In the genomic region with DNA sequence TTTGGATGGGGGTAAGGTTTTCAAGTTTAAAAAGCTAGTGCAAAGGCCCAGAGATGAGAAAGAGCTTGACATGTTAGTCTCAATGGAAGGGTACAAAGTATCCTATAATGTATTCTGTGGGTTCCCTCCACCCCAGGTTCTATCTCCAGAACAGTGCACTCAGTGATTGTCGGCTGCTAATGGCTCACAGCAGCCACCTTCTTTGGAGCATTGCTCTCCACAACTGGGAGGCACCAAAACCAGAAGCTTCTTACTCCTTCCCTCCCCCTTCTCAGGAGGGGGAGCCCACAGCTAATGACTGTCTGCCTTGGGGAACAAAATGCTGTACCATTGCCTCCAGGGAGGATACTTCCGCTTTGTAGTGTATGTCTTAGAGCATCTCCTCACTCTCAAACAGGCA, we compare ENCODE assay signal across 12 cellular contexts.
DNase-seq lines count a peak whose midpoint lies in the region; ATAC-seq and TF ChIP-seq lines count a peak whose summit lies in the region.
"Had no signal": no experiment of that assay in that cellular context is flagged by ENCODE, and none has a peak within 500 bp of the region (broad histone marks: within the 10 kb centered on the region; RNA-seq: fewer than 3 reads in every experiment).

No MANE protein-coding gene starts in this region.

- DNase-seq in activated CD8-positive, alpha-beta memory T cell treated with anti-CD3 and anti-CD28 coated beads, Interleukin-2, amount 10 ng/mL, durations not matched to agents 7 days and 5 days: peak; percentile 41
- DNase-seq in activated CD8-positive, alpha-beta memory T cell treated with anti-CD3 and anti-CD28 coated beads, Interleukin-2, amount 50 U/mL, for 4 hours: no peak
- peak in 1 of 2 donors; percentile 54 for DNase-seq in stimulated activated effector memory CD8-positive, alpha-beta T cell treated with anti-CD3 and anti-CD28 coated beads, Interleukin-12 subunit alpha, Interleukin-12 subunit beta, amount 100 ng/mL, for 72 hours (ENCODE audit: low spot score in 2 of 2)
- DNase-seq in CD1c-positive myeloid dendritic cell (ENCODE audit: extremely low spot score) (no peak), CD14-positive monocyte (ENCODE audit: low spot score) (no peak), hippocampal formation (lab: John Stamatoyannopoulos, UW) (no peak)
- DNase-seq: MG63, posterior cingulate gyrus had no signal

- peaks cover 21% of the 10 kb centered on the region for H3K4me1 Mint-ChIP-seq in activated CD8-positive, alpha-beta memory T cell treated with anti-CD3 and anti-CD28 coated beads, Interleukin-2, amount 10 ng/mL, durations not matched to agents 7 days and 5 days
- no peaks in the 10 kb centered on the region for H3K4me1 Mint-ChIP-seq in stimulated activated effector memory CD8-positive, alpha-beta T cell treated with anti-CD3 and anti-CD28 coated beads, Interleukin-12 subunit alpha, Interleukin-12 subunit beta, amount 100 ng/mL, for 72 hours
- no peaks in the 10 kb centered on the region for H3K4me1 Mint-ChIP-seq in CD14-positive monocyte

- peak; percentile 13 for ATAC-seq in activated CD8-positive, alpha-beta memory T cell treated with anti-CD3 and anti-CD28 coated beads, Interleukin-2, amount 10 ng/mL, durations not matched to agents 7 days and 5 days
- ATAC-seq in HG02571 (IDR thresholded peaks at IDR 0.05; ENCODE audit: unreplicated experiment) (peak; percentile 23), HG03439 (IDR thresholded peaks at IDR 0.05; ENCODE audit: unreplicated experiment) (peak; percentile 28)
- peak; percentile 22 for ATAC-seq in stimulated activated effector memory CD8-positive, alpha-beta T cell treated with anti-CD3 and anti-CD28 coated beads, Interleukin-12 subunit alpha, Interleukin-12 subunit beta, amount 100 ng/mL, for 72 hours

- peaks cover 2% of the 10 kb centered on the region for H3K27me3 Mint-ChIP-seq in activated CD8-positive, alpha-beta memory T cell treated with anti-CD3 and anti-CD28 coated beads, Interleukin-2, amount 10 ng/mL, durations not matched to agents 7 days and 5 days
- peaks cover 0 to 3% (median 1%) of the 10 kb centered on the region in 3 donors for H3K27me3 Mint-ChIP-seq in CD14-positive monocyte (ENCODE audit: low read depth in 3 of 3)

- H3K27ac Mint-ChIP-seq in activated CD8-positive, alpha-beta memory T cell treated with anti-CD3 and anti-CD28 coated beads, Interleukin-2, amount 10 ng/mL, durations not matched to agents 7 days and 5 days: peak overlapping the region; percentile 67
- H3K27ac Mint-ChIP-seq in stimulated activated effector memory CD8-positive, alpha-beta T cell treated with anti-CD3 and anti-CD28 coated beads, Interleukin-12 subunit alpha, Interleukin-12 subunit beta, amount 100 ng/mL, for 72 hours: no peak overlapping the region
- no peak overlapping the region for H3K27ac Mint-ChIP-seq in CD14-positive monocyte
- H3K27ac Mint-ChIP-seq: activated naive CD4-positive, alpha-beta T cell treated with anti-CD3 and anti-CD28 coated beads for 36 hours; type B pancreatic cell had no signal

- H3K36me3 Mint-ChIP-seq in activated CD8-positive, alpha-beta memory T cell treated with anti-CD3 and anti-CD28 coated beads, Interleukin-2, amount 10 ng/mL, durations not matched to agents 7 days and 5 days: no peaks in the 10 kb centered on the region
- H3K36me3 Mint-ChIP-seq in stimulated activated effector memory CD8-positive, alpha-beta T cell treated with anti-CD3 and anti-CD28 coated beads, Interleukin-12 subunit alpha, Interleukin-12 subunit beta, amount 100 ng/mL, for 72 hours: no peaks in the 10 kb centered on the region
- no peaks in the 10 kb centered on the region for H3K36me3 Mint-ChIP-seq in CD14-positive monocyte
- H3K36me3 Mint-ChIP-seq: type B pancreatic cell had no signal

- CTCF ChIA-PET in activated CD8-positive, alpha-beta memory T cell treated with anti-CD3 and anti-CD28 coated beads, Interleukin-2, amount 10 ng/mL, durations not matched to agents 7 days and 5 days (lab: Charles Lee): interaction anchor here (0.9 kb wide), 1 partner anchor 16 kb away, joined by 3 read pairs; no protein-coding TSS in a partner anchor

- no peak overlapping the region for H3K4me3 Mint-ChIP-seq in activated CD8-positive, alpha-beta memory T cell treated with anti-CD3 and anti-CD28 coated beads, Interleukin-2, amount 10 ng/mL, durations not matched to agents 7 days and 5 days
- H3K4me3 Mint-ChIP-seq in stimulated activated effector memory CD8-positive, alpha-beta T cell treated with anti-CD3 and anti-CD28 coated beads, Interleukin-12 subunit alpha, Interleukin-12 subunit beta, amount 100 ng/mL, for 72 hours: no peak overlapping the region
- no peak overlapping the region for H3K4me3 Mint-ChIP-seq in CD14-positive monocyte
- H3K4me3 Mint-ChIP-seq: activated naive CD4-positive, alpha-beta T cell treated with anti-CD3 and anti-CD28 coated beads for 36 hours; type B pancreatic cell had no signal

- H3K9me3 Mint-ChIP-seq in activated CD8-positive, alpha-beta memory T cell treated with anti-CD3 and anti-CD28 coated beads, Interleukin-2, amount 10 ng/mL, durations not matched to agents 7 days and 5 days (ENCODE audit: low read depth): no peaks in the 10 kb centered on the region
- no peaks in the 10 kb centered on the region for H3K9me3 Mint-ChIP-seq in stimulated activated effector memory CD8-positive, alpha-beta T cell treated with anti-CD3 and anti-CD28 coated beads, Interleukin-12 subunit alpha, Interleukin-12 subunit beta, amount 100 ng/mL, for 72 hours
- peaks cover 0 to 4% (median 1%) of the 10 kb centered on the region in 7 donors for H3K9me3 Mint-ChIP-seq in CD14-positive monocyte
- H3K9me3 Mint-ChIP-seq: activated naive CD4-positive, alpha-beta T cell treated with anti-CD3 and anti-CD28 coated beads for 36 hours; type B pancreatic cell had no signal

- TF ChIP-seq CTCF in CD14-positive monocyte (IDR thresholded peaks at IDR 0.05): no peak

- intact Hi-C loops in CD14-positive monocyte (cut with micrococcal nuclease): no loop called here
